9 cellular contexts compared by ENCODE assay signal in genomic region chr12:51341259-51342007, GRCh38. TPM values are rescaled to one million over a fixed set of nuclear protein-coding genes. Genes with fewer than 3 reads are reported as not detected.
DNase-seq lines count a peak whose midpoint lies in the region; ATAC-seq and TF ChIP-seq lines count a peak whose summit lies in the region.
"Had no signal": no experiment of that assay in that cellular context is flagged by ENCODE, and none has a peak within 500 bp of the region (broad histone marks: within the 10 kb centered on the region; RNA-seq: fewer than 3 reads in every experiment).

No MANE protein-coding gene starts in this region.

- no TSS peak for BruUV-seq in HCT116 (replicated peaks; lab: Mats Ljungman, UMichigan)

- no peaks in the 10 kb centered on the region for H3K79me2 ChIP-seq in HCT116 (ENCODE audit: insufficient read depth, low read length)

- peak; percentile 99 for TF ChIP-seq RAD21 in HCT116 (IDR thresholded peaks at IDR 0.05; ENCODE audit: low read depth)

- H3K27ac ChIP-seq in C4-2B (no peak overlapping the region), HCT116 (ENCODE audit: low read depth, low read length) (no peak overlapping the region), dorsolateral prefrontal cortex (peak overlapping the region in 25 of 59 donors; percentile 16 to 86 (median 60)), lower lobe of right lung (peak overlapping the region; percentile 9)

- H3K9me2 ChIP-seq in HCT116 (ENCODE audit: insufficient read depth), result no peaks in the 10 kb centered on the region

- H3K4me1 ChIP-seq in HCT116 (ENCODE audit: control insufficient read depth in 1 of 2, insufficient read depth in 2 of 2, low read length in 2 of 2) (peaks cover 0 to 17% of the 10 kb centered on the region in 2 experiments; a peak in 2 of 4 replicates), lower lobe of right lung (peaks cover 3% of the 10 kb centered on the region)

- no peaks in the 10 kb centered on the region for H3K9me3 ChIP-seq in HCT116 (ENCODE audit: control insufficient read depth in 1 of 2, insufficient read depth in 1 of 2, low read depth in 1 of 2, low read length in 2 of 2)
- no peaks in the 10 kb centered on the region for H3K9me3 ChIP-seq in lower lobe of right lung

- no peak for TF ChIP-seq POLR2A in HCT116 (IDR thresholded peaks at IDR 0.05; ENCODE audit: borderline replicate concordance, extremely low read depth, insufficient read depth, insufficient read length)

- intact Hi-C loops in HCT116 (cut with micrococcal nuclease), result loop anchor here (1.0 to 10.0 kb wide), 7 partner anchors 72 to 837 kb away; partner anchors contain the start of gene DIP2B
- intact Hi-C loops in dorsolateral prefrontal cortex (cut with DNase I), result loop anchor here (5.0 to 10.0 kb wide), 6 partner anchors 74 to 579 kb away; partner anchors contain the start of genes LETMD1 (in 2 of the 2), ATF1 (in 1 of the 2) and SLC11A2 (in 1 of the 2)
- intact Hi-C loops in lower lobe of right lung (cut with DNase I), result loop anchor here (2.0 kb wide), 1 partner anchor 73 kb away; no protein-coding TSS in a partner anchor

- DNase-seq in HCT116 (ENCODE audit: low read depth, low spot score) (peak; percentile 56), NCI-H510A treated with DMSO at 0.1 percent for 48 hours (lab: John Stamatoyannopoulos, UW) (peak; percentile 88), dorsolateral prefrontal cortex (peak in 6 of 10 donors; percentile 50 to 80 (median 58)), lower lobe of right lung (peak; percentile 53)
- peak; percentile 74 to 80 for DNase-seq in activated CD4-positive, alpha-beta T cell treated with anti-CD3 and anti-CD28 coated beads, Interleukin-2, amount 50 U/mL, for 48 hours
- peak; percentile 50 for DNase-seq in stimulated activated CD8-positive, alpha-beta memory T cell treated with anti-CD3 and anti-CD28 coated beads, Interleukin-12 subunit alpha, Interleukin-12 subunit beta, amount 100 ng/mL, for 1 hour (ENCODE audit: low read depth)

- peak overlapping the region; percentile 97 for H2AFZ ChIP-seq in HCT116 (ENCODE audit: low read depth, low read length, poor library complexity, severe bottlenecking)

- CTCF ChIA-PET in HCT116 (lab: Charles Lee), result interaction anchor here (0.7 to 2.8 kb wide), 27 partner anchors 9 to 578 kb away, joined by 3 to 25 read pairs (median 5); partner anchors contain the start of genes ATF1, DAZAP2, POU6F1 and SLC11A2

- H3K27me3 ChIP-seq in HCT116 (ENCODE audit: insufficient read depth, low read length) (no peaks in the 10 kb centered on the region), dorsolateral prefrontal cortex (no peaks in the 10 kb centered on the region), lower lobe of right lung (ENCODE audit: low read depth) (no peaks in the 10 kb centered on the region)

- RAD21 ChIA-PET in HCT116 (lab: Charles Lee; ENCODE audit: low non-redundant PET in 1 of 2, low total read pairs in 2 of 2, uncharacterized antibody in 2 of 2, unreplicated experiment in 2 of 2), result interaction anchor here (0.5 to 2.2 kb wide), 15 partner anchors 8 to 578 kb away, joined by 3 to 15 read pairs (median 5); partner anchors contain the start of genes ATF1 (in 1 of the 2), DAZAP2 (in 1 of the 2), POU6F1 (in 1 of the 2) and SMAGP (in 1 of the 2)

- TF ChIP-seq CTCF in C4-2B (conservative IDR thresholded peaks at IDR 0.05) (peak; percentile 98), HCT116 (IDR thresholded peaks at IDR 0.05 in 2 of 3, conservative IDR thresholded peaks at IDR 0.05 in 1 of 3; ENCODE audit: borderline replicate concordance in 1 of 3, insufficient read depth in 1 of 3, low read depth in 2 of 3, low read length in 2 of 3) (peak; percentile 94 to 99 (median 95)), dorsolateral prefrontal cortex (IDR thresholded peaks at IDR 0.05 in 54 of 56, conservative IDR thresholded peaks at IDR 0.05 in 2 of 56; ENCODE audit: low read depth in 1 of 56, partially characterized antibody in 56 of 56) (peak; percentile 91 to 99 (median 97)), lower lobe of right lung (IDR thresholded peaks at IDR 0.05) (peak; percentile 97)

- peak overlapping the region in 1 of 2 experiments; percentile 24; a peak in 1 of 4 replicates for H3K4me3 ChIP-seq in HCT116 (replicated peaks in 1 of 2; ENCODE audit: low read depth in 1 of 2, low read length in 2 of 2)
- H3K4me3 ChIP-seq in dorsolateral prefrontal cortex, result peak overlapping the region in 55 of 59 donors; percentile 3 to 56 (median 39)
- peak overlapping the region; percentile 30 for H3K4me3 ChIP-seq in lower lobe of right lung

- no peaks in the 10 kb centered on the region for H4K20me1 ChIP-seq in HCT116 (ENCODE audit: insufficient read depth)

- peak; percentile 85 for ATAC-seq in HCT116
- ATAC-seq in lower lobe of right lung, result peak; percentile 90 to 92
- no peak for ATAC-seq in HG03025 (IDR thresholded peaks at IDR 0.05; ENCODE audit: low FRiP score, unreplicated experiment)

- POLR2A ChIA-PET in HCT116 (lab: Charles Lee), result interaction anchor here (0.6 to 1.3 kb wide), 5 partner anchors 71 to 578 kb away, joined by 3 to 5 read pairs (median 3); partner anchors contain the start of genes ATF1, CSRNP2, DAZAP2 and SMAGP

- H3K36me3 ChIP-seq in HCT116 (ENCODE audit: control insufficient read depth in 1 of 2, insufficient read depth in 2 of 2, low read length in 2 of 2), result no peaks in the 10 kb centered on the region
- H3K36me3 ChIP-seq in lower lobe of right lung, result no peaks in the 10 kb centered on the region

- peak overlapping the region; percentile 21; the same call in 1 of the 2 replicates for H3K9ac ChIP-seq in HCT116 (ENCODE audit: low read length)

- peak overlapping the region; percentile 65 for H3K4me2 ChIP-seq in HCT116 (ENCODE audit: low read length)

TF ChIP-seq in HCT116, 20 proteins besides CTCF, POLR2A, EP300 and RAD21:
- TF ChIP-seq ZNF274 (IDR thresholded peaks at IDR 0.05; ENCODE audit: low read depth, low read length) (no peak), CBX3 (IDR thresholded peaks at IDR 0.05; ENCODE audit: low read depth) (peak; percentile 59; the same call in 1 of the 2 replicates), EZH2 (IDR thresholded peaks at IDR 0.05) (no peak), ATF3 (IDR thresholded peaks at IDR 0.05) (no peak)

RNA-seq across cellular contexts. Expression of gene CELA1, which starts 5.0 kb away (rescaled TPM):
- total RNA-seq in HCT116 (2021; ENCODE audit: unreplicated experiment) (not detected), dorsolateral prefrontal cortex (1 to 10 TPM in 1 of 120 experiments, not detected in 119; 1.0 TPM), lower lobe of right lung (not detected)
- polyA plus RNA-seq in HCT116 (2012), result not detected in 2 replicates
- total RNA-seq: T-helper 1 cell treated with Interleukin-12 subunit alpha and Interleukin-12 subunit beta and Interleukin-4 antibody, amounts not matched to agents 30 ng/mL and 1 ng/mL, for 36 hours had no signal

RNA-seq across cellular contexts. Expression of gene BIN2, which starts 17.5 kb away (rescaled TPM):
- total RNA-seq in HCT116 (2021; ENCODE audit: unreplicated experiment) (0.22 TPM), dorsolateral prefrontal cortex (10 to 100 TPM in 4 of 120 experiments, 1 to 10 TPM in 116; 1.1 to 12.8 (median 3.8) TPM), lower lobe of right lung (45.4 TPM)
- not detected in 2 replicates for polyA plus RNA-seq in HCT116 (2012)

RNA-seq across cellular contexts. Expression of gene GALNT6, which starts 49.8 kb away (rescaled TPM):
- total RNA-seq in HCT116 (2021; ENCODE audit: unreplicated experiment) (16.4 TPM), dorsolateral prefrontal cortex (100 to 1,000 TPM in 1 of 120 experiments, 10 to 100 TPM in 91, 1 to 10 TPM in 28; 3.0 to 100 (median 19.1) TPM), lower lobe of right lung (24.0 TPM)
- polyA plus RNA-seq in HCT116 (2012), result 8.8 and 11.0 TPM in 2 replicates
